In the genomic region with DNA sequence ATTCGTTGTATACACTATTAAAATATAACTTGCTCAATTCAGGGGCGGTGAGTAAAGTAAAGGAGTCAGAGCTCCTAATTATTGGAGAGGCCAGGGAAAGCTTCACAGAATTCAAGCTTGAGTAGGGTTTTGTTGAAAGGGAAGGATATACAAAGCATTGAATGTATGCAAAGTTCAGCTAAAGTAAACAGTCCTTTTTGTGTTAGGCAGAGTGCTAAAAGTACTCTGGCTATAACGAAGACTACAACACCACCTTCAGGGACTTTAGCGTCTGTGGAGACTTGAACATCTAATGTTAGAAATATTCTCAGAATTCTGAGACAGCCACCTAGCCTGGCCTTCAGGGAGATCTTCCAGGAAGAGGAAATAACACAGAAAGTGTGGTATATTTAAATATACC, we compare ENCODE assay signal across 8 cellular contexts. TPM values are rescaled to one million over a fixed set of nuclear protein-coding genes. Genes with fewer than 3 reads are reported as not detected.
A peak's percentile ranks its signal among the peaks of the same experiment; 100 is the strongest.
DNase-seq lines count a peak whose midpoint lies in the region; ATAC-seq and TF ChIP-seq lines count a peak whose summit lies in the region.
"Had no signal": no experiment of that assay in that cellular context is flagged by ENCODE, and none has a peak within 500 bp of the region (broad histone marks: within the 10 kb centered on the region; RNA-seq: fewer than 3 reads in every experiment).

No MANE protein-coding gene starts in this region.

- H4K20me1 ChIP-seq in neural progenitor cell (ENCODE audit: low read depth) = no peaks in the 10 kb centered on the region

- TF ChIP-seq CTCF in GM10266 (IDR thresholded peaks at IDR 0.05; ENCODE audit: control insufficient read depth, insufficient read depth, low read depth, missing control alignments) (peak; percentile 50), neural progenitor cell (IDR thresholded peaks at IDR 0.05) (no peak)

- H3K4me1 Mint-ChIP-seq in neural progenitor cell = peaks cover 21% of the 10 kb centered on the region

- H3K27me3 ChIP-seq in neural progenitor cell = no peaks in the 10 kb centered on the region

- peaks cover 11% of the 10 kb centered on the region for H3K36me3 Mint-ChIP-seq in neural progenitor cell

- H3K4me1 ChIP-seq in neural progenitor cell = peaks cover 13% of the 10 kb centered on the region

- peak overlapping the region; percentile 79 for H3K4me2 ChIP-seq in neural progenitor cell

- ATAC-seq in HG03442 (IDR thresholded peaks at IDR 0.05; ENCODE audit: unreplicated experiment) = no peak

- peak; percentile 45 for DNase-seq in GM10266 (ENCODE audit: extremely low spot score)
- peak; percentile 24 for DNase-seq in NCI-H1694 treated with DMSO at 0.1 percent for 48 hours (lab: John Stamatoyannopoulos, UW)
- no peak for DNase-seq in caudate nucleus (lab: John Stamatoyannopoulos, UW)
- no peak for DNase-seq in neural progenitor cell (ENCODE audit: low spot score)
- DNase-seq in stimulated activated CD4-positive, alpha-beta T cell treated with anti-CD3 and anti-CD28 coated beads, Interleukin-15, amount 100 ng/mL, for 24 hours = no peak
- DNase-seq in midbrain (lab: John Stamatoyannopoulos, UW) = no peak

- H3K9me3 Mint-ChIP-seq in neural progenitor cell = no peaks in the 10 kb centered on the region

- peaks cover 4% of the 10 kb centered on the region for H3K27me3 Mint-ChIP-seq in neural progenitor cell (ENCODE audit: insufficient read depth, low read depth)

- H3K27ac Mint-ChIP-seq in neural progenitor cell = no peak overlapping the region

- H3K4me3 Mint-ChIP-seq in neural progenitor cell = peak overlapping the region; percentile 92

- H2AFZ ChIP-seq in neural progenitor cell (replicated peaks) = peak overlapping the region; percentile 85

- no peaks in the 10 kb centered on the region for H3K9me3 ChIP-seq in neural progenitor cell (ENCODE audit: low read depth)

- H3K9ac ChIP-seq in neural progenitor cell = no peak overlapping the region

- H3K79me2 ChIP-seq in neural progenitor cell (ENCODE audit: low read depth) = no peaks in the 10 kb centered on the region

- no peaks in the 10 kb centered on the region for H3K36me3 ChIP-seq in neural progenitor cell

- H3K4me3 ChIP-seq in neural progenitor cell = peak overlapping the region; percentile 66

- H3K27ac ChIP-seq in caudate nucleus (ENCODE audit: low read depth, low read length) = peak overlapping the region; percentile 44
- no peak overlapping the region for H3K27ac ChIP-seq in neural progenitor cell

- H3F3A ChIP-seq in neural progenitor cell (ENCODE audit: low read depth) = peaks cover 24% of the 10 kb centered on the region

RNA-seq across cellular contexts. Expression of a gene that starts 1.1 kb away (rescaled TPM):
- 0.96 TPM in 1 of 2 replicates, not detected in the other for total RNA-seq in neural progenitor cell (ENCODE audit: low replicate concordance)
- total RNA-seq: T-helper 1 cell treated with Interleukin-12 subunit alpha and Interleukin-12 subunit beta and Interleukin-4 antibody, amounts not matched to agents 30 ng/mL and 1 ng/mL, for 36 hours had no signal

RNA-seq across cellular contexts. Expression of a gene that starts 8.7 kb away (rescaled TPM):
- 0.30 and 0.65 TPM in 2 replicates for total RNA-seq in neural progenitor cell (ENCODE audit: low replicate concordance)

RNA-seq across cellular contexts. Expression of a gene that starts 29.4 kb away (rescaled TPM):
- total RNA-seq in neural progenitor cell (ENCODE audit: low replicate concordance) = 29.6 and 29.8 TPM in 2 replicates

RNA-seq across cellular contexts. Expression of a gene that starts 32.6 kb away (rescaled TPM):
- total RNA-seq in neural progenitor cell (ENCODE audit: low replicate concordance) = not detected in 2 replicates

Comparison
In these comparisons a context has a peak if more than half of its experiments do, and no peak if none do; other contexts are left out.
1. DNase-seq: peak in GM10266 (single experiment) and NCI-H1694 treated with DMSO at 0.1 percent for 48 hours (single experiment); none in caudate nucleus (0 of 61), neural progenitor cell (single experiment), stimulated activated CD4-positive, alpha-beta T cell treated with anti-CD3 and anti-CD28 coated beads, Interleukin-15, amount 100 ng/mL, for 24 hours (single experiment) and midbrain (single experiment).